ENCODE assay signal across 25 cellular contexts in the genomic region with DNA sequence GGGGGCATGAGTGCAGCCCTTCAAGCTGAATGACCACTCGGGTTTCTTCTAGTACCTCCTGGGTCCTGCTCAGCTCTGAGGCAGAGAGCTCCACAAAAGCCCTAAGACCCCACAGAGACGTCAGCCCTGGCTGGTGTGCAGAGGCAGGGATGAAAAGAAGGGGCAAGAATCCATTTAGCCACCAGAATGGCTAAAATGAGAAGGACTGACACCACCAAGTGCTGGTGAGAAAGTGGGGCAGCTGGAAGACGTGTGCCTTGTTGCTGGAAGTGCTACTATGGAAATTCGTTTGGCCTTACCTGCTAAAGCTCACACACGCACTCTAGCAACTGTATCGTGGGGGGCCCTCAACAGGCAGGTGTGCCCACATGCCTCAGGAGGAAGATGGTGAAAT.
"Had no signal": no experiment of that assay in that cellular context is flagged by ENCODE, and none has a peak within 500 bp of the region (broad histone marks: within the 10 kb centered on the region; RNA-seq: fewer than 3 reads in every experiment).

No MANE protein-coding gene starts in this region.

- H3K27me3 Mint-ChIP-seq: stimulated activated memory B cell treated with anti-CD40 and anti-IgM and Interleukin-4, amounts not matched to agents 10 μg/mL and 1 μg/mL and 100 μg/mL, for 72 hours; stimulated activated naive CD8-positive, alpha-beta T cell treated with anti-CD3 and anti-CD28 coated beads, Interleukin-15, amount 100 ng/mL, for 72 hours had no signal

- H3K27me3 ChIP-seq: hepatocyte, right atrium auricular region, right lobe of liver, tibial nerve, upper lobe of left lung, vagina had no signal

- H3K36me3 Mint-ChIP-seq: naive B cell; natural killer cell; stimulated activated memory B cell treated with anti-CD40 and anti-IgM and Interleukin-4, amounts not matched to agents 10 μg/mL and 1 μg/mL and 100 μg/mL, for 72 hours had no signal

- H3K9ac ChIP-seq: parathyroid adenoma had no signal

- H3K27ac ChIP-seq: hepatocyte, left ventricle myocardium inferior, parathyroid adenoma, psoas muscle, right atrium auricular region, right lobe of liver, tibial nerve, upper lobe of left lung, vagina had no signal

- ATAC-seq: natural killer cell; right lobe of liver; stimulated activated memory B cell treated with anti-CD40 and anti-IgM and Interleukin-4, amounts not matched to agents 10 μg/mL and 1 μg/mL and 100 μg/mL, for 72 hours; stimulated activated naive CD8-positive, alpha-beta T cell treated with anti-CD3 and anti-CD28 coated beads, Interleukin-15, amount 100 ng/mL, for 72 hours had no signal

- H3K9me3 Mint-ChIP-seq: mesothelial cell of epicardium; naive B cell; natural killer cell; stimulated activated memory B cell treated with anti-CD40 and anti-IgM and Interleukin-4, amounts not matched to agents 10 μg/mL and 1 μg/mL and 100 μg/mL, for 72 hours; stimulated activated naive CD8-positive, alpha-beta T cell treated with anti-CD3 and anti-CD28 coated beads, Interleukin-15, amount 100 ng/mL, for 72 hours had no signal

- H3K36me3 ChIP-seq: right lobe of liver, vagina had no signal

- H2AFZ ChIP-seq: hepatocyte, parathyroid adenoma had no signal

- H3K4me1 Mint-ChIP-seq: mesothelial cell of epicardium; natural killer cell; stimulated activated memory B cell treated with anti-CD40 and anti-IgM and Interleukin-4, amounts not matched to agents 10 μg/mL and 1 μg/mL and 100 μg/mL, for 72 hours; stimulated activated naive CD8-positive, alpha-beta T cell treated with anti-CD3 and anti-CD28 coated beads, Interleukin-15, amount 100 ng/mL, for 72 hours had no signal

- DNase-seq: islet precursor cell; left ventricle myocardium inferior; mesendoderm; naive B cell; natural killer cell; nucleus accumbens; psoas muscle; right lobe of liver; stimulated activated CD4-positive, alpha-beta T cell treated with anti-CD3 and anti-CD28 coated beads, Interleukin-1b, Interleukin-23, amount 100 ng/mL, for 48 hours; stimulated activated CD4-positive, alpha-beta T cell treated with anti-CD3 and anti-CD28 coated beads, Interleukin-2, amount 100 ng/mL, for 48 hours; stimulated activated CD4-positive, alpha-beta T cell treated with anti-CD3 and anti-CD28 coated beads, Interleukin-4, amount 100 ng/mL, for 4 hours; stimulated activated CD8-positive, alpha-beta memory T cell treated with anti-CD3 and anti-CD28 coated beads, Interleukin-4, amount 100 ng/mL, for 48 hours; stimulated activated naive CD4-positive, alpha-beta T cell treated with Interleukin-2 at 50 U/mL for 16 hours; stimulated activated naive CD8-positive, alpha-beta T cell treated with anti-CD3 and anti-CD28 coated beads, Interleukin-15, amount 100 ng/mL, for 72 hours; substantia nigra; upper lobe of left lung had no signal

- H3K4me1 ChIP-seq: parathyroid adenoma, psoas muscle, right lobe of liver, vagina had no signal

- H3K4me3 ChIP-seq: hepatocyte, left ventricle myocardium inferior, lung, psoas muscle, right atrium auricular region, right lobe of liver, smooth muscle cell, tibial nerve, upper lobe of left lung, vagina had no signal

- H3K27ac Mint-ChIP-seq: mesothelial cell of epicardium; natural killer cell; stimulated activated memory B cell treated with anti-CD40 and anti-IgM and Interleukin-4, amounts not matched to agents 10 μg/mL and 1 μg/mL and 100 μg/mL, for 72 hours; stimulated activated naive CD8-positive, alpha-beta T cell treated with anti-CD3 and anti-CD28 coated beads, Interleukin-15, amount 100 ng/mL, for 72 hours had no signal

- H3K4me3 Mint-ChIP-seq: mesothelial cell of epicardium; naive B cell; natural killer cell; stimulated activated memory B cell treated with anti-CD40 and anti-IgM and Interleukin-4, amounts not matched to agents 10 μg/mL and 1 μg/mL and 100 μg/mL, for 72 hours; stimulated activated naive CD8-positive, alpha-beta T cell treated with anti-CD3 and anti-CD28 coated beads, Interleukin-15, amount 100 ng/mL, for 72 hours had no signal

- H3K9me3 ChIP-seq: left ventricle myocardium inferior, psoas muscle, right atrium auricular region, right lobe of liver, tibial nerve, upper lobe of left lung, vagina had no signal

- H3K4me2 ChIP-seq: hepatocyte, smooth muscle cell had no signal

- H3K79me2 ChIP-seq: hepatocyte had no signal
